In the genomic region with DNA sequence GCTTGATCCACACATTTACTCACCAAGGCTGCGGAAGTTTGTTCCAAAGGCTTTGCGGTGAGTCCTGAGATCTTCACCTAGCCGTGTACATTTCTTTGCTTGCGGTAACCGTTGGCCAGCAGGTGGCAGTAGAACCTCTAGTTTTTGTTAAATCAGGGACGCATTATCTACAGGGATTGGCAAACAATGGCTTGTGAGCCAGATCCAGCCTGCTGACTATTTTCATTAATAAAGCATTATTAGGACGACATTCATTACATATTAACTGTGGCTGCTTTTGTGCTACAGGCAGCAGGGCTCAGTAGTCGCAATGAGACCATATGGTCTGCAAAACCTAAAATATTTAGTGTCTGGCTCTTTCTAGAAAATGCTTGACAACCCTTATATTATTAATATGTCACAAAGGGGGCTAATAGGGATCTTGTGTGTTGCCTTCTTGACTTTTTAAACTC, we compare ENCODE assay signal across 8 cellular contexts.
A peak's percentile ranks its signal among the peaks of the same experiment; 100 is the strongest.
DNase-seq lines count a peak whose midpoint lies in the region; ATAC-seq and TF ChIP-seq lines count a peak whose summit lies in the region.

No MANE protein-coding gene starts in this region.

- peak; percentile 70 for ATAC-seq in GM18868 (IDR thresholded peaks at IDR 0.05; ENCODE audit: unreplicated experiment)

- no peaks in the 10 kb centered on the region for H3K4me1 Mint-ChIP-seq in activated T-cell treated with anti-CD3 and anti-CD28 coated beads, Interleukin-2, amount 50 U/mL, for 24 hours (ENCODE audit: low read depth)
- H3K4me1 Mint-ChIP-seq in neural crest cell: peaks cover 31% of the 10 kb centered on the region

- peak; percentile 76 for DNase-seq in AG08395 (ENCODE audit: low spot score)
- DNase-seq in KBM-7: peak; percentile 63
- peak; percentile 79 for DNase-seq in OCI-M1 (lab: John Stamatoyannopoulos, UW)
- DNase-seq in activated T-cell treated with anti-CD3 and anti-CD28 coated beads, Interleukin-2, amount 50 U/mL, for 24 hours: peak; percentile 75
- peak; percentile 72 for DNase-seq in fibroblast of peridontal ligament (ENCODE audit: extremely low read depth)
- DNase-seq in neural crest cell (ENCODE audit: low read depth, low spot score): peak; percentile 91
- peak; percentile 94 for DNase-seq in superior temporal gyrus (ENCODE audit: extremely low spot score)

- H3K4me3 Mint-ChIP-seq in activated T-cell treated with anti-CD3 and anti-CD28 coated beads, Interleukin-2, amount 50 U/mL, for 24 hours: no peak overlapping the region
- peak overlapping the region; percentile 33 for H3K4me3 Mint-ChIP-seq in neural crest cell

- no peaks in the 10 kb centered on the region for H3K9me3 Mint-ChIP-seq in activated T-cell treated with anti-CD3 and anti-CD28 coated beads, Interleukin-2, amount 50 U/mL, for 24 hours
- H3K9me3 Mint-ChIP-seq in neural crest cell: no peaks in the 10 kb centered on the region

- TF ChIP-seq CTCF in neural crest cell (conservative IDR thresholded peaks at IDR 0.05): peak; percentile 90

- H3K36me3 Mint-ChIP-seq in activated T-cell treated with anti-CD3 and anti-CD28 coated beads, Interleukin-2, amount 50 U/mL, for 24 hours (ENCODE audit: low read depth): no peaks in the 10 kb centered on the region
- no peaks in the 10 kb centered on the region for H3K36me3 Mint-ChIP-seq in neural crest cell (ENCODE audit: low read depth)

- H3K27me3 Mint-ChIP-seq in activated T-cell treated with anti-CD3 and anti-CD28 coated beads, Interleukin-2, amount 50 U/mL, for 24 hours: peaks cover 29% of the 10 kb centered on the region
- H3K27me3 Mint-ChIP-seq in neural crest cell (ENCODE audit: low read depth): no peaks in the 10 kb centered on the region

- no peak overlapping the region for H3K27ac Mint-ChIP-seq in activated T-cell treated with anti-CD3 and anti-CD28 coated beads, Interleukin-2, amount 50 U/mL, for 24 hours
- no peak overlapping the region for H3K27ac Mint-ChIP-seq in neural crest cell (ENCODE audit: unreplicated experiment)

- in situ Hi-C loops in KBM-7 (cut with MboI; ENCODE audit: low pct_unique_long_range_greater_than_20kb, low sequenced_read_pairs): loop anchor here (25.0 kb wide), 2 partner anchors 437 to 537 kb away; a partner anchor contains a TSS

Comparison
In these comparisons a context has a peak if more than half of its experiments do, and no peak if none do; other contexts are left out.
1. Peak in every context shown above with its lines: DNase-seq and ATAC-seq.